ENCODE assay signal across 1 cellular context in the genomic region with DNA sequence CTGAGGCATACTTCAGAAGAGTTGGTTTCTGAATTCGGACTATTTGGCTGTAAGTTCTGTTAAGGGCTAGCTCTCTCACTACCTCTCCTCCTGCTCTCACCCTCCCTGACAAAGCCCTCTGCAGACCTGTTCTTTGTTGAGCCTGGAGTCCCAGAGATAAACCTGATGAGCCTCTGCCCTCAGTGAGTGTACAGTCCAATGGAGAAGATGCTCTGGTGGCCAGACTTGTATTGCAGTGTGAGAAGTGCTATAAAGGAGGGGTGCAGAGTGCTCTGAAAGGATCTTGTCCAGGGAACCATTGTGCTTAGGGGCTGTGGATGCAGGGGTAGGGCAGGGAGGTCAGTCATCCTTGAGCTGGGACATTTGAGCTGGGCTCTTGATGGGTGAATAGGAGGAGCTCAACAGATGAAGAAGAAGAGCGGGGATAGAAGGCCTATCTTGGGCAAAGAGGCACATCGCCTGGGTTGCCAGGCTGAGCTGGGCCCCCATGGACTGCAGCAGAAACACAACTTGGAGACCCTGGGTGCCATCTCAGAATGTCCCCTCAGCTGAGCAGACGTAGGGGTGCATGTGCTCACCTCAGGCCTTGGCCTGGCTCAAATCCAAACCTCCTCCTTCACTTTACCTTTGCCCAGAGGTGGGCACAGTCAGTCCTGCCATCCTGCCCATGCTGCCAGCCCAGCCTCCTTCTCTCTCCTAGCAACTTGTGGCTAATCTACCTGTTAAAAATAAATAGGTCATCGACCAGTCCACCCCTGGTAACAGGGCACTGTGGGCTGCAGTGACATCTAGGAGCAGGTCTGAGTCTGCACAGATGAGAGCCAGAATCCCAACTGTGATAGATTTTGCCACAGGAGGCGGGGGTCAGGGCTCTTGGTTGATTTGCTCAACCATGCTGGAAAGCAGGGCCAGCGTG.
TF ChIP-seq lines count a peak whose summit lies in the region.

No MANE protein-coding gene starts in this region.

TF ChIP-seq in SK-N-SH treated with all-trans-retinoic acid at 6 μM for 48 hours, 23 proteins besides CTCF, POLR2A, EP300 and RAD21:
- TF ChIP-seq, protein P1, sequence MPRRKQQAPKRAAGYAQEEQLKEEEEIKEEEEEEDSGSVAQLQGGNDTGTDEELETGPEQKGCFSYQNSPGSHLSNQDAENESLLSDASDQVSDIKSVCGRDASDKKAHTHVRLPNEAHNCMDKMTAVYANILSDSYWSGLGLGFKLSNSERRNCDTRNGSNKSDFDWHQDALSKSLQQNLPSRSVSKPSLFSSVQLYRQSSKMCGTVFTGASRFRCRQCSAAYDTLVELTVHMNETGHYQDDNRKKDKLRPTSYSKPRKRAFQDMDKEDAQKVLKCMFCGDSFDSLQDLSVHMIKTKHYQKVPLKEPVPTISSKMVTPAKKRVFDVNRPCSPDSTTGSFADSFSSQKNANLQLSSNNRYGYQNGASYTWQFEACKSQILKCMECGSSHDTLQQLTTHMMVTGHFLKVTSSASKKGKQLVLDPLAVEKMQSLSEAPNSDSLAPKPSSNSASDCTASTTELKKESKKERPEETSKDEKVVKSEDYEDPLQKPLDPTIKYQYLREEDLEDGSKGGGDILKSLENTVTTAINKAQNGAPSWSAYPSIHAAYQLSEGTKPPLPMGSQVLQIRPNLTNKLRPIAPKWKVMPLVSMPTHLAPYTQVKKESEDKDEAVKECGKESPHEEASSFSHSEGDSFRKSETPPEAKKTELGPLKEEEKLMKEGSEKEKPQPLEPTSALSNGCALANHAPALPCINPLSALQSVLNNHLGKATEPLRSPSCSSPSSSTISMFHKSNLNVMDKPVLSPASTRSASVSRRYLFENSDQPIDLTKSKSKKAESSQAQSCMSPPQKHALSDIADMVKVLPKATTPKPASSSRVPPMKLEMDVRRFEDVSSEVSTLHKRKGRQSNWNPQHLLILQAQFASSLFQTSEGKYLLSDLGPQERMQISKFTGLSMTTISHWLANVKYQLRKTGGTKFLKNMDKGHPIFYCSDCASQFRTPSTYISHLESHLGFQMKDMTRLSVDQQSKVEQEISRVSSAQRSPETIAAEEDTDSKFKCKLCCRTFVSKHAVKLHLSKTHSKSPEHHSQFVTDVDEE (CRISPR knock-in tag; IDR thresholded peaks at IDR 0.05) = no peak
- TF ChIP-seq RARB (CRISPR knock-in tag; IDR thresholded peaks at IDR 0.05) (no peak), CSDC2 (CRISPR knock-in tag; IDR thresholded peaks at IDR 0.05) (no peak), ISL1 (CRISPR knock-in tag; IDR thresholded peaks at IDR 0.05) (no peak), GLIS3 (CRISPR knock-in tag; IDR thresholded peaks at IDR 0.05) (no peak), ZFP3 (CRISPR knock-in tag; IDR thresholded peaks at IDR 0.05) (no peak), ARNTL (CRISPR knock-in tag; IDR thresholded peaks at IDR 0.05; ENCODE audit: borderline replicate concordance, low read depth) (no peak), OSR1 (CRISPR knock-in tag; IDR thresholded peaks at IDR 0.05) (no peak), TCF4 (CRISPR knock-in tag; IDR thresholded peaks at IDR 0.05; ENCODE audit: borderline replicate concordance) (no peak), ESRRG (CRISPR knock-in tag; IDR thresholded peaks at IDR 0.05) (no peak), ZC3H10 (CRISPR knock-in tag; IDR thresholded peaks at IDR 0.05) (no peak), ZFP30 (CRISPR knock-in tag; IDR thresholded peaks at IDR 0.05) (no peak), ZNF70 (CRISPR knock-in tag; IDR thresholded peaks at IDR 0.05) (no peak), SNAI2 (CRISPR knock-in tag; IDR thresholded peaks at IDR 0.05) (no peak), PPARA (CRISPR knock-in tag; IDR thresholded peaks at IDR 0.05; ENCODE audit: borderline replicate concordance) (no peak)
- TF ChIP-seq, protein P2, sequence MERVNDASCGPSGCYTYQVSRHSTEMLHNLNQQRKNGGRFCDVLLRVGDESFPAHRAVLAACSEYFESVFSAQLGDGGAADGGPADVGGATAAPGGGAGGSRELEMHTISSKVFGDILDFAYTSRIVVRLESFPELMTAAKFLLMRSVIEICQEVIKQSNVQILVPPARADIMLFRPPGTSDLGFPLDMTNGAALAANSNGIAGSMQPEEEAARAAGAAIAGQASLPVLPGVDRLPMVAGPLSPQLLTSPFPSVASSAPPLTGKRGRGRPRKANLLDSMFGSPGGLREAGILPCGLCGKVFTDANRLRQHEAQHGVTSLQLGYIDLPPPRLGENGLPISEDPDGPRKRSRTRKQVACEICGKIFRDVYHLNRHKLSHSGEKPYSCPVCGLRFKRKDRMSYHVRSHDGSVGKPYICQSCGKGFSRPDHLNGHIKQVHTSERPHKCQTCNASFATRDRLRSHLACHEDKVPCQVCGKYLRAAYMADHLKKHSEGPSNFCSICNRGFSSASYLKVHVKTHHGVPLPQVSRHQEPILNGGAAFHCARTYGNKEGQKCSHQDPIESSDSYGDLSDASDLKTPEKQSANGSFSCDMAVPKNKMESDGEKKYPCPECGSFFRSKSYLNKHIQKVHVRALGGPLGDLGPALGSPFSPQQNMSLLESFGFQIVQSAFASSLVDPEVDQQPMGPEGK (CRISPR knock-in tag; IDR thresholded peaks at IDR 0.05; ENCODE audit: borderline replicate concordance) = no peak
- TF ChIP-seq, protein P3, sequence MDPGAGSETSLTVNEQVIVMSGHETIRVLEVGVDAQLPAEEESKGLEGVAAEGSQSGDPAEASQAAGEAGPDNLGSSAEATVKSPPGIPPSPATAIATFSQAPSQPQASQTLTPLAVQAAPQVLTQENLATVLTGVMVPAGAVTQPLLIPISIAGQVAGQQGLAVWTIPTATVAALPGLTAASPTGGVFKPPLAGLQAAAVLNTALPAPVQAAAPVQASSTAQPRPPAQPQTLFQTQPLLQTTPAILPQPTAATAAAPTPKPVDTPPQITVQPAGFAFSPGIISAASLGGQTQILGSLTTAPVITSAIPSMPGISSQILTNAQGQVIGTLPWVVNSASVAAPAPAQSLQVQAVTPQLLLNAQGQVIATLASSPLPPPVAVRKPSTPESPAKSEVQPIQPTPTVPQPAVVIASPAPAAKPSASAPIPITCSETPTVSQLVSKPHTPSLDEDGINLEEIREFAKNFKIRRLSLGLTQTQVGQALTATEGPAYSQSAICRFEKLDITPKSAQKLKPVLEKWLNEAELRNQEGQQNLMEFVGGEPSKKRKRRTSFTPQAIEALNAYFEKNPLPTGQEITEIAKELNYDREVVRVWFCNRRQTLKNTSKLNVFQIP (CRISPR knock-in tag; IDR thresholded peaks at IDR 0.05; ENCODE audit: borderline replicate concordance, low read depth) = no peak
- TF ChIP-seq, protein P4, sequence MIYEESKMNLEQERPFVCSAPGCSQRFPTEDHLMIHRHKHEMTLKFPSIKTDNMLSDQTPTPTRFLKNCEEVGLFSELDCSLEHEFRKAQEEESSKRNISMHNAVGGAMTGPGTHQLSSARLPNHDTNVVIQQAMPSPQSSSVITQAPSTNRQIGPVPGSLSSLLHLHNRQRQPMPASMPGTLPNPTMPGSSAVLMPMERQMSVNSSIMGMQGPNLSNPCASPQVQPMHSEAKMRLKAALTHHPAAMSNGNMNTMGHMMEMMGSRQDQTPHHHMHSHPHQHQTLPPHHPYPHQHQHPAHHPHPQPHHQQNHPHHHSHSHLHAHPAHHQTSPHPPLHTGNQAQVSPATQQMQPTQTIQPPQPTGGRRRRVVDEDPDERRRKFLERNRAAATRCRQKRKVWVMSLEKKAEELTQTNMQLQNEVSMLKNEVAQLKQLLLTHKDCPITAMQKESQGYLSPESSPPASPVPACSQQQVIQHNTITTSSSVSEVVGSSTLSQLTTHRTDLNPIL (CRISPR knock-in tag; IDR thresholded peaks at IDR 0.05; ENCODE audit: low read depth) = no peak
- TF ChIP-seq, protein P5, sequence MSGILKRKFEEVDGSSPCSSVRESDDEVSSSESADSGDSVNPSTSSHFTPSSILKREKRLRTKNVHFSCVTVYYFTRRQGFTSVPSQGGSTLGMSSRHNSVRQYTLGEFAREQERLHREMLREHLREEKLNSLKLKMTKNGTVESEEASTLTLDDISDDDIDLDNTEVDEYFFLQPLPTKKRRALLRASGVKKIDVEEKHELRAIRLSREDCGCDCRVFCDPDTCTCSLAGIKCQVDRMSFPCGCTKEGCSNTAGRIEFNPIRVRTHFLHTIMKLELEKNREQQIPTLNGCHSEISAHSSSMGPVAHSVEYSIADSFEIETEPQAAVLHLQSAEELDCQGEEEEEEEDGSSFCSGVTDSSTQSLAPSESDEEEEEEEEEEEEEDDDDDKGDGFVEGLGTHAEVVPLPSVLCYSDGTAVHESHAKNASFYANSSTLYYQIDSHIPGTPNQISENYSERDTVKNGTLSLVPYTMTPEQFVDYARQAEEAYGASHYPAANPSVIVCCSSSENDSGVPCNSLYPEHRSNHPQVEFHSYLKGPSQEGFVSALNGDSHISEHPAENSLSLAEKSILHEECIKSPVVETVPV (CRISPR knock-in tag; IDR thresholded peaks at IDR 0.05) = no peak
